Comparison of ENCODE assay signal across 2 cellular contexts in genomic region chr2:10253596-10254372, GRCh38.
TF ChIP-seq lines count a peak whose summit lies in the region.

No MANE protein-coding gene starts in this region.

TF ChIP-seq in WTC11, 78 proteins besides CTCF, POLR2A, EP300 and RAD21:
- TF ChIP-seq FOXK1 (CRISPR knock-in tag; IDR thresholded peaks at IDR 0.05) (no peak), PRRX2 (CRISPR knock-in tag; IDR thresholded peaks at IDR 0.05) (no peak), NFATC4 (CRISPR knock-in tag; IDR thresholded peaks at IDR 0.05) (no peak), CREB1 (CRISPR knock-in tag; IDR thresholded peaks at IDR 0.05) (no peak), JAZF1 (CRISPR knock-in tag; IDR thresholded peaks at IDR 0.05) (no peak), MYBL2 (CRISPR knock-in tag; IDR thresholded peaks at IDR 0.05) (no peak), NFYB (CRISPR knock-in tag; conservative IDR thresholded peaks at IDR 0.05; ENCODE audit: low read depth) (no peak), GABPB1 (CRISPR knock-in tag; IDR thresholded peaks at IDR 0.05) (no peak), ZNF423 (CRISPR knock-in tag; IDR thresholded peaks at IDR 0.05) (no peak), ZNF219 (CRISPR knock-in tag; IDR thresholded peaks at IDR 0.05; ENCODE audit: borderline replicate concordance) (no peak), CREM (CRISPR knock-in tag; IDR thresholded peaks at IDR 0.05) (no peak), EMX1 (CRISPR knock-in tag; IDR thresholded peaks at IDR 0.05) (no peak)
- TF ChIP-seq, protein P1, sequence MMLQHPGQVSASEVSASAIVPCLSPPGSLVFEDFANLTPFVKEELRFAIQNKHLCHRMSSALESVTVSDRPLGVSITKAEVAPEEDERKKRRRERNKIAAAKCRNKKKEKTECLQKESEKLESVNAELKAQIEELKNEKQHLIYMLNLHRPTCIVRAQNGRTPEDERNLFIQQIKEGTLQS (CRISPR knock-in tag; conservative IDR thresholded peaks at IDR 0.05), result no peak
- TF ChIP-seq, protein P2, sequence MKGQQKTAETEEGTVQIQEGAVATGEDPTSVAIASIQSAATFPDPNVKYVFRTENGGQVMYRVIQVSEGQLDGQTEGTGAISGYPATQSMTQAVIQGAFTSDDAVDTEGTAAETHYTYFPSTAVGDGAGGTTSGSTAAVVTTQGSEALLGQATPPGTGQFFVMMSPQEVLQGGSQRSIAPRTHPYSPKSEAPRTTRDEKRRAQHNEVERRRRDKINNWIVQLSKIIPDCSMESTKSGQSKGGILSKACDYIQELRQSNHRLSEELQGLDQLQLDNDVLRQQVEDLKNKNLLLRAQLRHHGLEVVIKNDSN (CRISPR knock-in tag; IDR thresholded peaks at IDR 0.05), result no peak
- TF ChIP-seq, protein P3, sequence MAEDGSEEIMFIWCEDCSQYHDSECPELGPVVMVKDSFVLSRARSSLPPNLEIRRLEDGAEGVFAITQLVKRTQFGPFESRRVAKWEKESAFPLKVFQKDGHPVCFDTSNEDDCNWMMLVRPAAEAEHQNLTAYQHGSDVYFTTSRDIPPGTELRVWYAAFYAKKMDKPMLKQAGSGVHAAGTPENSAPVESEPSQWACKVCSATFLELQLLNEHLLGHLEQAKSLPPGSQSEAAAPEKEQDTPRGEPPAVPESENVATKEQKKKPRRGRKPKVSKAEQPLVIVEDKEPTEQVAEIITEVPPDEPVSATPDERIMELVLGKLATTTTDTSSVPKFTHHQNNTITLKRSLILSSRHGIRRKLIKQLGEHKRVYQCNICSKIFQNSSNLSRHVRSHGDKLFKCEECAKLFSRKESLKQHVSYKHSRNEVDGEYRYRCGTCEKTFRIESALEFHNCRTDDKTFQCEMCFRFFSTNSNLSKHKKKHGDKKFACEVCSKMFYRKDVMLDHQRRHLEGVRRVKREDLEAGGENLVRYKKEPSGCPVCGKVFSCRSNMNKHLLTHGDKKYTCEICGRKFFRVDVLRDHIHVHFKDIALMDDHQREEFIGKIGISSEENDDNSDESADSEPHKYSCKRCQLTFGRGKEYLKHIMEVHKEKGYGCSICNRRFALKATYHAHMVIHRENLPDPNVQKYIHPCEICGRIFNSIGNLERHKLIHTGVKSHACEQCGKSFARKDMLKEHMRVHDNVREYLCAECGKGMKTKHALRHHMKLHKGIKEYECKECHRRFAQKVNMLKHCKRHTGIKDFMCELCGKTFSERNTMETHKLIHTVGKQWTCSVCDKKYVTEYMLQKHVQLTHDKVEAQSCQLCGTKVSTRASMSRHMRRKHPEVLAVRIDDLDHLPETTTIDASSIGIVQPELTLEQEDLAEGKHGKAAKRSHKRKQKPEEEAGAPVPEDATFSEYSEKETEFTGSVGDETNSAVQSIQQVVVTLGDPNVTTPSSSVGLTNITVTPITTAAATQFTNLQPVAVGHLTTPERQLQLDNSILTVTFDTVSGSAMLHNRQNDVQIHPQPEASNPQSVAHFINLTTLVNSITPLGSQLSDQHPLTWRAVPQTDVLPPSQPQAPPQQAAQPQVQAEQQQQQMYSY (CRISPR knock-in tag; IDR thresholded peaks at IDR 0.05), result no peak

TF ChIP-seq in HepG2, 621 proteins besides CTCF, POLR2A, EP300 and RAD21:
- TF ChIP-seq, protein P4, sequence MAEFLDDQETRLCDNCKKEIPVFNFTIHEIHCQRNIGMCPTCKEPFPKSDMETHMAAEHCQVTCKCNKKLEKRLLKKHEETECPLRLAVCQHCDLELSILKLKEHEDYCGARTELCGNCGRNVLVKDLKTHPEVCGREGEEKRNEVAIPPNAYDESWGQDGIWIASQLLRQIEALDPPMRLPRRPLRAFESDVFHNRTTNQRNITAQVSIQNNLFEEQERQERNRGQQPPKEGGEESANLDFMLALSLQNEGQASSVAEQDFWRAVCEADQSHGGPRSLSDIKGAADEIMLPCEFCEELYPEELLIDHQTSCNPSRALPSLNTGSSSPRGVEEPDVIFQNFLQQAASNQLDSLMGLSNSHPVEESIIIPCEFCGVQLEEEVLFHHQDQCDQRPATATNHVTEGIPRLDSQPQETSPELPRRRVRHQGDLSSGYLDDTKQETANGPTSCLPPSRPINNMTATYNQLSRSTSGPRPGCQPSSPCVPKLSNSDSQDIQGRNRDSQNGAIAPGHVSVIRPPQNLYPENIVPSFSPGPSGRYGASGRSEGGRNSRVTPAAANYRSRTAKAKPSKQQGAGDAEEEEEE (CRISPR knock-in tag; IDR thresholded peaks at IDR 0.05; ENCODE audit: borderline replicate concordance), result no peak
- TF ChIP-seq SATB2 (CRISPR knock-in tag; IDR thresholded peaks at IDR 0.05) (no peak), ZNF83 (CRISPR knock-in tag; IDR thresholded peaks at IDR 0.05; ENCODE audit: borderline replicate concordance) (no peak), ZNF777 (CRISPR knock-in tag; IDR thresholded peaks at IDR 0.05) (no peak), ZNF263 (CRISPR knock-in tag; IDR thresholded peaks at IDR 0.05) (0 out of 2 replicates have a peak, but pooled peaks have one; percentile 52), ZEB1 (IDR thresholded peaks at IDR 0.05; ENCODE audit: insufficient replicate concordance, low read depth) (no peak), ZFP37 (CRISPR knock-in tag; IDR thresholded peaks at IDR 0.05; ENCODE audit: borderline replicate concordance) (no peak)
